Comparison of ENCODE assay signal across 6 cellular contexts in genomic region chr16:23508589-23509440, GRCh38. TPM values are rescaled to one million over a fixed set of nuclear protein-coding genes. Genes with fewer than 3 reads are reported as not detected.
DNase-seq lines count a peak whose midpoint lies in the region; ATAC-seq and TF ChIP-seq lines count a peak whose summit lies in the region.

No MANE protein-coding gene starts in this region.

- no peaks in the 10 kb centered on the region for H3K27me3 ChIP-seq in adipocyte (replicated peaks; ENCODE audit: control insufficient read depth, insufficient read depth, low read length)

- peak overlapping the region; percentile 86 to 95 (median 92) for H3K27ac Mint-ChIP-seq in IgD-negative memory B cell

- no peaks in the 10 kb centered on the region for H3K36me3 ChIP-seq in adipocyte (ENCODE audit: control insufficient read depth, insufficient read depth, low read length, severe bottlenecking)
- H3K36me3 ChIP-seq in mucosa of descending colon (ENCODE audit: low read depth) = no peaks in the 10 kb centered on the region

- peak overlapping the region; percentile 82 for H3K4me3 ChIP-seq in adipocyte (ENCODE audit: low read length)
- peak overlapping the region; percentile 9 for H3K4me3 ChIP-seq in mucosa of descending colon

- H3K9ac ChIP-seq in adipocyte (ENCODE audit: low read length) = peak overlapping the region; percentile 74

- peak overlapping the region; percentile 92 to 98 (median 94) for H3K4me3 Mint-ChIP-seq in IgD-negative memory B cell

- H3K9me3 Mint-ChIP-seq in IgD-negative memory B cell = peaks cover 0 to 2% (median 0%) of the 10 kb centered on the region in 3 donors

- no peaks in the 10 kb centered on the region for H3K36me3 Mint-ChIP-seq in IgD-negative memory B cell

- peaks cover 30% of the 10 kb centered on the region for H3K4me1 ChIP-seq in adipocyte (ENCODE audit: control insufficient read depth, insufficient read depth, low read length)
- peaks cover 13% of the 10 kb centered on the region for H3K4me1 ChIP-seq in mucosa of descending colon (ENCODE audit: low read depth)

- no peaks in the 10 kb centered on the region for H3K9me3 ChIP-seq in adipocyte (ENCODE audit: control insufficient read depth, low read length)
- H3K9me3 ChIP-seq in mucosa of descending colon = no peaks in the 10 kb centered on the region

- ATAC-seq in mucosa of descending colon (peak; percentile 15), HG02798 (IDR thresholded peaks at IDR 0.05; ENCODE audit: poor library complexity, unreplicated experiment) (no peak), omental fat pad (ENCODE audit: low FRiP score) (no peak), HG02981 (IDR thresholded peaks at IDR 0.05; ENCODE audit: unreplicated experiment) (no peak)

- DNase-seq in adipocyte (ENCODE audit: low read depth) (peak; percentile 43), mucosa of descending colon (peak in 2 of 3 donors; percentile 42 to 44), omental fat pad (ENCODE audit: low spot score) (no peak)

- no peak for TF ChIP-seq CTCF in mucosa of descending colon (IDR thresholded peaks at IDR 0.05)
- no peak for TF ChIP-seq CTCF in omental fat pad (IDR thresholded peaks at IDR 0.05)

- H3K27me3 Mint-ChIP-seq in IgD-negative memory B cell = no peaks in the 10 kb centered on the region

- H3K4me1 Mint-ChIP-seq in IgD-negative memory B cell = peaks cover 39 to 45% (median 39%) of the 10 kb centered on the region in 3 donors

- intact Hi-C loops in mucosa of descending colon (cut with DNase I, micrococcal nuclease) = no loop called here

RNA-seq across cellular contexts. Expression of gene GGA2, which starts 1.5 kb away (rescaled TPM):
- polyA plus RNA-seq in IgD-negative memory B cell = 219 TPM
- 10 to 100 TPM; 37.9 to 62.6 (median 47.6) TPM for total RNA-seq in mucosa of descending colon
- total RNA-seq in omental fat pad = 10 to 100 TPM; 35.5 to 59.3 (median 40.8) TPM

RNA-seq across cellular contexts. Expression of gene EARS2, which starts 48.3 kb away (rescaled TPM):
- 14.4 TPM for polyA plus RNA-seq in IgD-negative memory B cell
- 10 to 100 TPM; 15.2 to 18.0 (median 17.2) TPM for total RNA-seq in mucosa of descending colon
- total RNA-seq in omental fat pad = 10 to 100 TPM; 18.1 to 24.3 (median 21.4) TPM

RNA-seq across cellular contexts. Expression of gene UBFD1, which starts 48.7 kb away (rescaled TPM):
- polyA plus RNA-seq in IgD-negative memory B cell = 12.4 TPM
- 10 to 100 TPM; 27.8 to 38.3 (median 28.5) TPM for total RNA-seq in mucosa of descending colon
- 10 to 100 TPM; 55.8 to 89.1 (median 66.5) TPM for total RNA-seq in omental fat pad

RNA-seq across cellular contexts. Expression of gene COG7, which starts 55.8 kb away (rescaled TPM):
- 7.1 TPM for polyA plus RNA-seq in IgD-negative memory B cell
- total RNA-seq in mucosa of descending colon (10 to 100 TPM; 25.4 to 40.5 (median 32.6) TPM), omental fat pad (10 to 100 TPM; 12.0 to 23.0 (median 13.3) TPM)
